ENCODE assay signal across 1 cellular context in the genomic region with DNA sequence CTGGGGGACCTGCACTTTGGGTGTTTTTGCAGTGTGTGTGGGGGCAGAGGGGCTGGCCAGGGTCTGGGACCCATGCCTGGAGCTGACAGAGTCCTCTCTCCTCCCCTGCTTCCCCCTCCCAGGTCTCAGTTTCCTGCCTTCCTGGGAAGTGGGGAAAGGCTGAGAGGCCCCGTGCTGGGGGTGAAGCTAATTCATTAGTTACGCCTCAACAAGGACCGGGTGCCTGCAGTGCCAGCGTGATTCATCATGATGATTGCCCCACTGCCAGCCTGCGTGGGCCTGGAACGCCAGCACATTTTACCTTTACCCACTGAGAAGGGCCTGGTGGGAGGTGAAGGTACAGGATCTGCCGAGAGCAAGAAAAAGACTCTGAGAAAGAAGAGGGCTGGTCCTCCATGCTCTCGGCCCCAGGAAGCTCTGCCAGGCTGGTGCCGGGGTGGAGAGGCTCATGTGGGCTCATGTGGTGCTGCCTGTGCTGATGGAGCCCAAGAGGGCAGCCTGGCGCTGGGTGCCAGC.
TF ChIP-seq lines count a peak whose summit lies in the region.

No MANE protein-coding gene starts in this region.

TF ChIP-seq in H1, 55 proteins besides CTCF, POLR2A, EP300 and RAD21:
- TF ChIP-seq CTBP2 (IDR thresholded peaks at IDR 0.05; ENCODE audit: borderline replicate concordance, insufficient read depth, insufficient read length, low read length) = no peak
